Comparison of ENCODE assay signal across 2 cellular contexts in genomic region chr15:66233487-66234415, GRCh38.
TF ChIP-seq lines count a peak whose summit lies in the region.

No MANE protein-coding gene starts in this region.

TF ChIP-seq in K562, 482 proteins besides CTCF, POLR2A, EP300 and RAD21 (continues in another document):
- TF ChIP-seq SRF (CRISPR knock-in tag; IDR thresholded peaks at IDR 0.05) (no peak), NR4A1 (CRISPR knock-in tag; IDR thresholded peaks at IDR 0.05) (no peak), NR4A1 (tag; IDR thresholded peaks at IDR 0.05) (peak; percentile 77; the same call in 1 of the 2 replicates), ETS2 (tag; IDR thresholded peaks at IDR 0.05; ENCODE audit: borderline replicate concordance, poor library complexity, severe bottlenecking) (no peak), DEAF1 (CRISPR knock-in tag; IDR thresholded peaks at IDR 0.05) (no peak), SIX5 (IDR thresholded peaks at IDR 0.05; ENCODE audit: borderline replicate concordance in 1 of 2, insufficient read depth in 1 of 2, low read depth in 1 of 2, low read length in 2 of 2) (no peak), HDAC8 (tag; IDR thresholded peaks at IDR 0.05) (0 out of 2 replicates have a peak, but pooled peaks have one; percentile 1), MCM3 (IDR thresholded peaks at IDR 0.05) (no peak), DPF2 (IDR thresholded peaks at IDR 0.05) (no peak), ZNF609 (CRISPR knock-in tag; IDR thresholded peaks at IDR 0.05; ENCODE audit: borderline replicate concordance) (no peak), FOXP4 (CRISPR knock-in tag; IDR thresholded peaks at IDR 0.05; ENCODE audit: borderline replicate concordance) (no peak), THRAP3 (IDR thresholded peaks at IDR 0.05; ENCODE audit: borderline replicate concordance) (no peak), RBM15 (IDR thresholded peaks at IDR 0.05; ENCODE audit: insufficient read depth, low read length) (no peak), E2F1 (CRISPR knock-in tag; IDR thresholded peaks at IDR 0.05) (no peak), GATA2 (CRISPR knock-in tag; IDR thresholded peaks at IDR 0.05) (no peak)

TF ChIP-seq in GM12891, 5 proteins besides CTCF, POLR2A, EP300 and RAD21:
- TF ChIP-seq PAX5 (IDR thresholded peaks at IDR 0.05; ENCODE audit: insufficient read depth, low read length, severe bottlenecking) = no peak
- TF ChIP-seq SPI1 (IDR thresholded peaks at IDR 0.05; ENCODE audit: low read depth, low read length) = no peak
- TF ChIP-seq TAF1 (IDR thresholded peaks at IDR 0.05; ENCODE audit: low read depth, low read length) = no peak
